ENCODE assay signal across 11 cellular contexts in the genomic region with DNA sequence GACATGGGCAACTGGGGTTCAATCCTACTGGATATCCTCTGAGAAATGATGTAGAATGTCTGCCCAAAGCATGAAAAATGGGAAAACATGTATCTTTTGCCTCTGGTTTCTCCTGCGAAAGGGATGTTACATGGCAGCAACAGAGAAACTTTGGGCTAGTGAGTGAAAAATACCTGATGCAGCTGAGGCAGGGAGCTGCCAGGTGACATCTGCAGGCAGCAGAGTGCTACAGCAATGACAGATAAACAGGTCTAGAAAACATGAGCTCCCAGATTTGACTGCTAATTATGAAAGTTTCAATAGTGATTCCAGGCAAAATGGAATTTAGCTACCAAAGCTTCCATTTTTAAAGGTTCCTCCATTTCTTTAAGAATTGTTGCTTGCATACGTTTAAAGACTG. TPM values are rescaled to one million over a fixed set of nuclear protein-coding genes. Genes with fewer than 3 reads are reported as not detected.
A peak's percentile ranks its signal among the peaks of the same experiment; 100 is the strongest.
DNase-seq lines count a peak whose midpoint lies in the region; ATAC-seq and TF ChIP-seq lines count a peak whose summit lies in the region.
"Had no signal": no experiment of that assay in that cellular context is flagged by ENCODE, and none has a peak within 500 bp of the region (broad histone marks: within the 10 kb centered on the region; RNA-seq: fewer than 3 reads in every experiment).

No MANE protein-coding gene starts in this region.

- H3K23ac ChIP-seq in H9 (ENCODE audit: insufficient read length, low read depth, low read length): no peak overlapping the region

- H3K27me3 Mint-ChIP-seq in CD14-positive monocyte (ENCODE audit: low read depth in 3 of 3): peaks cover 0 to 4% (median 0%) of the 10 kb centered on the region in 3 donors
- peaks cover 16% of the 10 kb centered on the region for H3K27me3 Mint-ChIP-seq in H9 (ENCODE audit: low read depth)
- H3K27me3 Mint-ChIP-seq in mesothelial cell of epicardium (ENCODE audit: low read depth): peaks cover 72% of the 10 kb centered on the region

- no peak for DNase-seq in CD14-positive monocyte (ENCODE audit: low spot score)
- peak; percentile 55 for DNase-seq in H9
- no peak for DNase-seq in left lung
- no peak for DNase-seq in mesothelial cell of epicardium (ENCODE audit: low spot score in 2 of 2, unreplicated experiment in 2 of 2)
- DNase-seq in middle frontal gyrus (ENCODE audit: extremely low spot score, low spot score): no peak
- DNase-seq in activated gamma-delta T cell treated with Interleukin-2 at 50 U/mL for 16 hours: no peak
- no peak for DNase-seq in GOT3 (lab: John Stamatoyannopoulos, UW)
- DNase-seq: naive B cell had no signal

- H3K4me3 ChIP-seq in left lung: no peak overlapping the region

- H3K23me2 ChIP-seq in H9 (ENCODE audit: insufficient read length, low read depth, low read length, poor library complexity, severe bottlenecking): peaks cover 6% of the 10 kb centered on the region

- no peak overlapping the region for H3K4me2 ChIP-seq in H9 (ENCODE audit: insufficient read depth, insufficient read length, low read length)

- H3K27ac Mint-ChIP-seq in CD14-positive monocyte: no peak overlapping the region
- H3K27ac Mint-ChIP-seq in H9: no peak overlapping the region
- H3K27ac Mint-ChIP-seq in mesothelial cell of epicardium: no peak overlapping the region

- H3K36me3 ChIP-seq in left lung: no peaks in the 10 kb centered on the region

- H2BK12ac ChIP-seq in H9 (ENCODE audit: insufficient read length, low read depth, low read length): no peak overlapping the region

- H3K9ac ChIP-seq in H9 (ENCODE audit: extremely low read depth, insufficient read length, low read length): no peak overlapping the region

- no peak overlapping the region for H2BK15ac ChIP-seq in H9 (ENCODE audit: low read depth, low read length)

- H2BK120ac ChIP-seq in H9 (ENCODE audit: low read depth, low read length, poor library complexity, severe bottlenecking): no peak overlapping the region

- peaks cover 0 to 1% (median 0%) of the 10 kb centered on the region in 7 donors for H3K9me3 Mint-ChIP-seq in CD14-positive monocyte
- H3K9me3 Mint-ChIP-seq in H9: no peaks in the 10 kb centered on the region; a peak in 1 of 5 replicates
- H3K9me3 Mint-ChIP-seq in mesothelial cell of epicardium: no peaks in the 10 kb centered on the region
- H3K9me3 Mint-ChIP-seq: naive B cell had no signal

- no peak overlapping the region for H2AFZ ChIP-seq in H9 (ENCODE audit: low read length)

- no peak overlapping the region for H3K4me3 Mint-ChIP-seq in CD14-positive monocyte
- H3K4me3 Mint-ChIP-seq in H9: no peak overlapping the region
- H3K4me3 Mint-ChIP-seq in mesothelial cell of epicardium: no peak overlapping the region
- H3K4me3 Mint-ChIP-seq: naive B cell had no signal

- H3K27me3 ChIP-seq in H9 (ENCODE audit: insufficient read depth, low read length) (no peaks in the 10 kb centered on the region; the same call in 1 of the 2 replicates), left lung (no peaks in the 10 kb centered on the region)

- intact Hi-C loops in CD14-positive monocyte (cut with micrococcal nuclease): no loop called here
- intact Hi-C loops in left lung (cut with DNase I): no loop called here

- H3K18ac ChIP-seq in H9 (ENCODE audit: insufficient read length, low read depth, low read length): no peak overlapping the region

- H2BK5ac ChIP-seq in H9 (ENCODE audit: insufficient read length, low read length): no peak overlapping the region

- no peak overlapping the region for H4K91ac ChIP-seq in H9 (ENCODE audit: insufficient read length, low read depth, low read length)

- H3K36me3 Mint-ChIP-seq in CD14-positive monocyte (peaks cover 0 to 3% of the 10 kb centered on the region in 2 donors), H9 (ENCODE audit: insufficient read depth in 1 of 3, low read depth in 3 of 3) (no peaks in the 10 kb centered on the region), mesothelial cell of epicardium (no peaks in the 10 kb centered on the region)
- H3K36me3 Mint-ChIP-seq: naive B cell had no signal

- H3K4me1 Mint-ChIP-seq in CD14-positive monocyte (peaks cover 16% of the 10 kb centered on the region), H9 (peaks cover 12 to 14% of the 10 kb centered on the region in 2 experiments), mesothelial cell of epicardium (peaks cover 13% of the 10 kb centered on the region)

- H3K27ac ChIP-seq in H9 (ENCODE audit: insufficient read length, low read depth, low read length) (no peak overlapping the region), left lung (no peak overlapping the region)

- no peak overlapping the region for H3K56ac ChIP-seq in H9 (ENCODE audit: insufficient read length, low read depth, low read length)

- H3K4me1 ChIP-seq in H9 (ENCODE audit: insufficient read depth, low read length): 0 out of 2 replicates have a peak, but pooled peaks cover 2% of the 10 kb centered on the region
- peaks cover 0 to 28% of the 10 kb centered on the region in 2 donors for H3K4me1 ChIP-seq in left lung

- WGBS in H9 (ENCODE audit: extremely low coverage, insufficient read length, low lambda C conversion rate): no CpG with 5 or more reads among the region's 2 CpGs

- H3T11ph ChIP-seq in H9 (ENCODE audit: low read length): no peak overlapping the region

- ATAC-seq in SK-N-SH treated with all-trans-retinoic acid at 6 μM for 48 hours (peak; percentile 41; the same call in 1 of the 3 replicates), left lung (peak; percentile 34)

- H4K20me1 ChIP-seq in H9 (ENCODE audit: control insufficient read depth, insufficient read depth, insufficient read length): no peaks in the 10 kb centered on the region

- H4K8ac ChIP-seq in H9 (replicated peaks; ENCODE audit: insufficient read length, low read depth, low read length): no peak overlapping the region

- H3K79me2 ChIP-seq in H9 (ENCODE audit: insufficient read depth, low read length): no peaks in the 10 kb centered on the region

- H3K9me3 ChIP-seq in H9 (ENCODE audit: control insufficient read depth, low read depth, low read length) (no peaks in the 10 kb centered on the region), left lung (no peaks in the 10 kb centered on the region)

- no peak overlapping the region for H2BK20ac ChIP-seq in H9 (ENCODE audit: low read depth, low read length, poor library complexity, severe bottlenecking)

- no peak overlapping the region for H4K5ac ChIP-seq in H9 (ENCODE audit: insufficient read length, low read depth, low read length)

- no peaks in the 10 kb centered on the region for H3K79me1 ChIP-seq in H9 (ENCODE audit: insufficient read depth, low read depth, low read length, poor library complexity, severe bottlenecking)

- H2AK5ac ChIP-seq in H9 (ENCODE audit: insufficient read length, low read length): no peak overlapping the region

- TF ChIP-seq CTCF in CD14-positive monocyte (IDR thresholded peaks at IDR 0.05) (peak; percentile 10), H9 (conservative IDR thresholded peaks at IDR 0.05) (peak; percentile 72), left lung (IDR thresholded peaks at IDR 0.05) (peak in 1 of 2 donors; percentile 32), mesothelial cell of epicardium (IDR thresholded peaks at IDR 0.05; ENCODE audit: unreplicated experiment) (no peak)

- no peak overlapping the region for H3K14ac ChIP-seq in H9 (ENCODE audit: insufficient read depth, low read length)

- H3K4ac ChIP-seq in H9 (ENCODE audit: low read depth, low read length): no peak overlapping the region

TF ChIP-seq in SK-N-SH treated with all-trans-retinoic acid at 6 μM for 48 hours, 23 proteins besides CTCF, POLR2A, EP300 and RAD21 (continues in another document):
- TF ChIP-seq, protein P1, sequence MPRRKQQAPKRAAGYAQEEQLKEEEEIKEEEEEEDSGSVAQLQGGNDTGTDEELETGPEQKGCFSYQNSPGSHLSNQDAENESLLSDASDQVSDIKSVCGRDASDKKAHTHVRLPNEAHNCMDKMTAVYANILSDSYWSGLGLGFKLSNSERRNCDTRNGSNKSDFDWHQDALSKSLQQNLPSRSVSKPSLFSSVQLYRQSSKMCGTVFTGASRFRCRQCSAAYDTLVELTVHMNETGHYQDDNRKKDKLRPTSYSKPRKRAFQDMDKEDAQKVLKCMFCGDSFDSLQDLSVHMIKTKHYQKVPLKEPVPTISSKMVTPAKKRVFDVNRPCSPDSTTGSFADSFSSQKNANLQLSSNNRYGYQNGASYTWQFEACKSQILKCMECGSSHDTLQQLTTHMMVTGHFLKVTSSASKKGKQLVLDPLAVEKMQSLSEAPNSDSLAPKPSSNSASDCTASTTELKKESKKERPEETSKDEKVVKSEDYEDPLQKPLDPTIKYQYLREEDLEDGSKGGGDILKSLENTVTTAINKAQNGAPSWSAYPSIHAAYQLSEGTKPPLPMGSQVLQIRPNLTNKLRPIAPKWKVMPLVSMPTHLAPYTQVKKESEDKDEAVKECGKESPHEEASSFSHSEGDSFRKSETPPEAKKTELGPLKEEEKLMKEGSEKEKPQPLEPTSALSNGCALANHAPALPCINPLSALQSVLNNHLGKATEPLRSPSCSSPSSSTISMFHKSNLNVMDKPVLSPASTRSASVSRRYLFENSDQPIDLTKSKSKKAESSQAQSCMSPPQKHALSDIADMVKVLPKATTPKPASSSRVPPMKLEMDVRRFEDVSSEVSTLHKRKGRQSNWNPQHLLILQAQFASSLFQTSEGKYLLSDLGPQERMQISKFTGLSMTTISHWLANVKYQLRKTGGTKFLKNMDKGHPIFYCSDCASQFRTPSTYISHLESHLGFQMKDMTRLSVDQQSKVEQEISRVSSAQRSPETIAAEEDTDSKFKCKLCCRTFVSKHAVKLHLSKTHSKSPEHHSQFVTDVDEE (CRISPR knock-in tag; IDR thresholded peaks at IDR 0.05): no peak
- TF ChIP-seq ARNTL (CRISPR knock-in tag; IDR thresholded peaks at IDR 0.05; ENCODE audit: borderline replicate concordance, low read depth): no peak
- TF ChIP-seq CSDC2 (CRISPR knock-in tag; IDR thresholded peaks at IDR 0.05): no peak
- TF ChIP-seq ZC3H10 (CRISPR knock-in tag; IDR thresholded peaks at IDR 0.05): no peak
- no peak for TF ChIP-seq ZFP3 (CRISPR knock-in tag; IDR thresholded peaks at IDR 0.05)
- no peak for TF ChIP-seq SNAI2 (CRISPR knock-in tag; IDR thresholded peaks at IDR 0.05)

RNA-seq across cellular contexts. Expression of a gene that starts 4.8 kb away (rescaled TPM):
- 1 to 10 TPM; 1.7 to 4.4 TPM for polyA plus RNA-seq in CD14-positive monocyte
- total RNA-seq in H9 (2021): 0.20 TPM in 2 replicates
- total RNA-seq in left lung: 10 to 100 TPM in 1 of 2 donors, 1 to 10 TPM in 1; 4.1 to 39.0 TPM
- 0.47 to 0.77 TPM (median 0.74 TPM) in 3 replicates for total RNA-seq in mesothelial cell of epicardium
- total RNA-seq: T-helper 2 cell treated with Interferon-gamma antibody and Interleukin-4, amounts not matched to agents 100 ng/mL and 5 ng/mL, for 36 hours had no signal

RNA-seq across cellular contexts. Expression of a gene that starts 11.3 kb away (rescaled TPM):
- 1 to 10 TPM in 1 of 2 donors, under 1 TPM in 1; 0.99 to 3.3 TPM for polyA plus RNA-seq in CD14-positive monocyte
- not detected in 2 replicates for total RNA-seq in H9 (2021)
- total RNA-seq in left lung: not detected
- not detected in 3 replicates for total RNA-seq in mesothelial cell of epicardium
- total RNA-seq: cerebellum; T-helper 2 cell treated with Interferon-gamma antibody and Interleukin-4, amounts not matched to agents 100 ng/mL and 5 ng/mL, for 36 hours had no signal

RNA-seq across cellular contexts. Expression of a gene that starts 27.9 kb away (rescaled TPM):
- polyA plus RNA-seq in CD14-positive monocyte: not detected
- total RNA-seq in H9 (2021) (0.85 and 1.3 TPM in 2 replicates), left lung (1 to 10 TPM in 1 of 2 donors, under 1 TPM in 1; 0.15 to 4.8 TPM), mesothelial cell of epicardium (0.16 to 0.20 TPM (median 0.18 TPM) in 3 replicates)
- total RNA-seq: T-helper 2 cell treated with Interferon-gamma antibody and Interleukin-4, amounts not matched to agents 100 ng/mL and 5 ng/mL, for 36 hours had no signal
